Comparison of ENCODE assay signal across 11 cellular contexts in genomic region chr14:94971750-94972149, GRCh38.
DNase-seq lines count a peak whose midpoint lies in the region; ATAC-seq and TF ChIP-seq lines count a peak whose summit lies in the region.
"Had no signal": no experiment of that assay in that cellular context is flagged by ENCODE, and none has a peak within 500 bp of the region (broad histone marks: within the 10 kb centered on the region; RNA-seq: fewer than 3 reads in every experiment).

No MANE protein-coding gene starts in this region.

- H3K36me3 ChIP-seq in heart left ventricle (no peaks in the 10 kb centered on the region), tibial nerve (no peaks in the 10 kb centered on the region), right lobe of liver (no peaks in the 10 kb centered on the region)

- peak in 1 of 2 donors; percentile 77 for TF ChIP-seq EP300 in tibial nerve (IDR thresholded peaks at IDR 0.05)

- no peak for TF ChIP-seq POLR2A in heart left ventricle (IDR thresholded peaks at IDR 0.05)
- TF ChIP-seq POLR2A in tibial nerve (IDR thresholded peaks at IDR 0.05), result no peak
- TF ChIP-seq POLR2A in right lobe of liver (IDR thresholded peaks at IDR 0.05), result no peak

- ATAC-seq in heart left ventricle (peak; percentile 70 to 77 (median 72)), right lobe of liver (no peak), GM18861 (IDR thresholded peaks at IDR 0.05; ENCODE audit: unreplicated experiment) (no peak)

- H3K36me3 Mint-ChIP-seq in brain (no peaks in the 10 kb centered on the region), neural crest cell (ENCODE audit: low read depth) (no peaks in the 10 kb centered on the region)

- H3K27me3 Mint-ChIP-seq in brain (peaks cover 25% of the 10 kb centered on the region), neural crest cell (ENCODE audit: low read depth) (no peaks in the 10 kb centered on the region)

- intact Hi-C loops in heart left ventricle (cut with DNase I) (no loop called here), right lobe of liver (cut with DNase I) (no loop called here)

- TF ChIP-seq CTCF in brain (conservative IDR thresholded peaks at IDR 0.05), result no peak
- TF ChIP-seq CTCF in heart left ventricle (IDR thresholded peaks at IDR 0.05), result no peak
- no peak for TF ChIP-seq CTCF in neural crest cell (conservative IDR thresholded peaks at IDR 0.05)
- TF ChIP-seq CTCF in tibial nerve (IDR thresholded peaks at IDR 0.05), result no peak
- TF ChIP-seq CTCF in right lobe of liver (IDR thresholded peaks at IDR 0.05), result no peak
- TF ChIP-seq CTCF in GM10266 (IDR thresholded peaks at IDR 0.05; ENCODE audit: control insufficient read depth, insufficient read depth, low read depth, missing control alignments), result no peak

- 38 to 50% (median 40%) methylated on average over 10 of the region's 10 CpGs for WGBS in heart left ventricle, 4 donors
- WGBS in tibial nerve, 2 donors, result 30 to 44% methylated on average over 10 of the region's 10 CpGs
- 55% methylated on average over 10 of the region's 10 CpGs for WGBS in right lobe of liver (ENCODE audit: insufficient coverage, low coverage, low lambda C conversion rate, missing lambda C conversion rate)

- peaks cover 3 to 9% (median 4%) of the 10 kb centered on the region in 5 experiments for H3K9me3 Mint-ChIP-seq in brain
- H3K9me3 Mint-ChIP-seq in neural crest cell, result no peaks in the 10 kb centered on the region

- peak overlapping the region in 4 of 5 experiments; percentile 1 to 33 (median 5) for H3K4me3 Mint-ChIP-seq in brain
- no peak overlapping the region for H3K4me3 Mint-ChIP-seq in neural crest cell
- H3K4me3 Mint-ChIP-seq: activated naive CD4-positive, alpha-beta T cell treated with anti-CD3 and anti-CD28 coated beads for 36 hours had no signal

- peaks cover 0 to 11% (median 0%) of the 10 kb centered on the region in 12 donors for H3K9me3 ChIP-seq in heart left ventricle
- peaks cover 0 to 6% (median 2%) of the 10 kb centered on the region in 4 donors for H3K9me3 ChIP-seq in tibial nerve
- no peaks in the 10 kb centered on the region for H3K9me3 ChIP-seq in right lobe of liver

- no peaks in the 10 kb centered on the region for H3K27me3 ChIP-seq in heart left ventricle
- H3K27me3 ChIP-seq in tibial nerve, result no peaks in the 10 kb centered on the region
- no peaks in the 10 kb centered on the region for H3K27me3 ChIP-seq in right lobe of liver

- H3K4me1 Mint-ChIP-seq in brain, result peaks cover 6% of the 10 kb centered on the region
- H3K4me1 Mint-ChIP-seq in neural crest cell, result peaks cover 6% of the 10 kb centered on the region

- H3K27ac ChIP-seq in heart left ventricle, result peak overlapping the region in 10 of 12 donors; percentile 8 to 79 (median 52)
- H3K27ac ChIP-seq in tibial nerve, result peak overlapping the region in 2 of 4 donors; percentile 58 to 78
- no peak overlapping the region for H3K27ac ChIP-seq in right lobe of liver

- peak overlapping the region in 2 of 12 donors; percentile 1 to 21 for H3K4me3 ChIP-seq in heart left ventricle
- peak overlapping the region in 1 of 4 donors; percentile 7 for H3K4me3 ChIP-seq in tibial nerve
- no peak overlapping the region for H3K4me3 ChIP-seq in right lobe of liver

- H3K27ac Mint-ChIP-seq in brain (peak overlapping the region; percentile 7 to 87 (median 72)), neural crest cell (ENCODE audit: unreplicated experiment) (peak overlapping the region; percentile 36)
- H3K27ac Mint-ChIP-seq: activated naive CD4-positive, alpha-beta T cell treated with anti-CD3 and anti-CD28 coated beads for 36 hours had no signal

- H3K4me1 ChIP-seq in heart left ventricle, result peaks cover 0 to 8% (median 0%) of the 10 kb centered on the region in 12 donors
- peaks cover 0 to 9% (median 0%) of the 10 kb centered on the region in 4 donors for H3K4me1 ChIP-seq in tibial nerve
- H3K4me1 ChIP-seq in right lobe of liver, result no peaks in the 10 kb centered on the region

- DNase-seq in heart left ventricle, result peak in 3 of 5 donors; percentile 31 to 39 (median 37)
- DNase-seq in neural crest cell (ENCODE audit: low read depth, low spot score), result no peak
- DNase-seq in tibial nerve (ENCODE audit: low spot score in 2 of 2), result peak; percentile 21 to 64
- DNase-seq in right lobe of liver, result no peak
- no peak for DNase-seq in GM10266 (ENCODE audit: extremely low spot score)
- DNase-seq in stimulated activated CD4-positive, alpha-beta T cell treated with anti-CD3 and anti-CD28 coated beads, Interleukin-4, amount 100 ng/mL, for 1 hour, result no peak
- DNase-seq: activated naive CD4-positive, alpha-beta T cell treated with anti-CD3 and anti-CD28 coated beads for 36 hours; GF-D8; NCI-H2171 treated with DMSO at 0.1 percent for 48 hours had no signal

Comparison
In these comparisons a context has a peak if more than half of its experiments do, and no peak if none do; other contexts are left out.
1. ATAC-seq: peak in heart left ventricle (4 of 4); none in right lobe of liver (0 of 4) and GM18861 (single experiment).
2. DNase-seq: peak in heart left ventricle (3 of 5) and tibial nerve (2 of 2); none in neural crest cell (single experiment), right lobe of liver (0 of 3), GM10266 (single experiment) and stimulated activated CD4-positive, alpha-beta T cell treated with anti-CD3 and anti-CD28 coated beads, Interleukin-4, amount 100 ng/mL, for 1 hour (single experiment).
3. H3K27ac ChIP-seq: peak in heart left ventricle (10 of 12); none in right lobe of liver (0 of 3).